In genomic region chr5:175729829-175730277, GRCh38 we compare ENCODE assay signal across 1 cellular context.
TF ChIP-seq lines count a peak whose summit lies in the region.

No MANE protein-coding gene starts in this region.

TF ChIP-seq in HepG2, 621 proteins besides CTCF, POLR2A, EP300 and RAD21 (continued from another document):
- no peak for TF ChIP-seq ZBED4 (CRISPR knock-in tag; IDR thresholded peaks at IDR 0.05; ENCODE audit: borderline replicate concordance)
- peak; percentile 88 for TF ChIP-seq TEAD3 (CRISPR knock-in tag; optimal IDR thresholded peaks at IDR 0.05; ENCODE audit: borderline replicate concordance)
- TF ChIP-seq, protein P1, sequence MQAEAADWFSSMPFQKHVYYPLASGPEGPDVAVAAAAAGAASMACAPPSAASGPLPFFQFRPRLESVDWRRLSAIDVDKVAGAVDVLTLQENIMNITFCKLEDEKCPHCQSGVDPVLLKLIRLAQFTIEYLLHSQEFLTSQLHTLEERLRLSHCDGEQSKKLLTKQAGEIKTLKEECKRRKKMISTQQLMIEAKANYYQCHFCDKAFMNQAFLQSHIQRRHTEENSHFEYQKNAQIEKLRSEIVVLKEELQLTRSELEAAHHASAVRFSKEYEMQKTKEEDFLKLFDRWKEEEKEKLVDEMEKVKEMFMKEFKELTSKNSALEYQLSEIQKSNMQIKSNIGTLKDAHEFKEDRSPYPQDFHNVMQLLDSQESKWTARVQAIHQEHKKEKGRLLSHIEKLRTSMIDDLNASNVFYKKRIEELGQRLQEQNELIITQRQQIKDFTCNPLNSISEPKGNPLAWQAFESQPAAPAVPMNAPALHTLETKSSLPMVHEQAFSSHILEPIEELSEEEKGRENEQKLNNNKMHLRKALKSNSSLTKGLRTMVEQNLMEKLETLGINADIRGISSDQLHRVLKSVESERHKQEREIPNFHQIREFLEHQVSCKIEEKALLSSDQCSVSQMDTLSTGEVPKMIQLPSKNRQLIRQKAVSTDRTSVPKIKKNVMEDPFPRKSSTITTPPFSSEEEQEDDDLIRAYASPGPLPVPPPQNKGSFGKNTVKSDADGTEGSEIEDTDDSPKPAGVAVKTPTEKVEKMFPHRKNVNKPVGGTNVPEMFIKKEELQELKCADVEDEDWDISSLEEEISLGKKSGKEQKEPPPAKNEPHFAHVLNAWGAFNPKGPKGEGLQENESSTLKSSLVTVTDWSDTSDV (CRISPR knock-in tag; IDR thresholded peaks at IDR 0.05), result no peak
- no peak for TF ChIP-seq ZNF7 (CRISPR knock-in tag; IDR thresholded peaks at IDR 0.05)
- TF ChIP-seq REPIN1 (CRISPR knock-in tag; IDR thresholded peaks at IDR 0.05; ENCODE audit: borderline replicate concordance, low read depth), result peak; percentile 59; the same call in 1 of the 2 replicates
- no peak for TF ChIP-seq ZBTB42 (CRISPR knock-in tag; IDR thresholded peaks at IDR 0.05)
- TF ChIP-seq, protein P2, sequence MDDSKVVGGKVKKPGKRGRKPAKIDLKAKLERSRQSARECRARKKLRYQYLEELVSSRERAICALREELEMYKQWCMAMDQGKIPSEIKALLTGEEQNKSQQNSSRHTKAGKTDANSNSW (CRISPR knock-in tag; IDR thresholded peaks at IDR 0.05; ENCODE audit: borderline replicate concordance), result no peak
- 0 out of 2 replicates have a peak, but pooled peaks have one; percentile 20 for TF ChIP-seq MAZ (IDR thresholded peaks at IDR 0.05; ENCODE audit: borderline replicate concordance, low read depth, low read length)
- TF ChIP-seq MAZ (CRISPR knock-in tag; IDR thresholded peaks at IDR 0.05; ENCODE audit: low read depth), result no peak; the same call in 1 of the 2 replicates
- TF ChIP-seq UBTF (CRISPR knock-in tag; IDR thresholded peaks at IDR 0.05), result 0 out of 2 replicates have a peak, but pooled peaks have one; percentile 30
- no peak for TF ChIP-seq NR1H2 (CRISPR knock-in tag; IDR thresholded peaks at IDR 0.05; ENCODE audit: borderline replicate concordance, low read depth)
- TF ChIP-seq SP1 (IDR thresholded peaks at IDR 0.05), result no peak
- TF ChIP-seq SP1 (CRISPR knock-in tag; IDR thresholded peaks at IDR 0.05), result no peak
- TF ChIP-seq, protein P3, sequence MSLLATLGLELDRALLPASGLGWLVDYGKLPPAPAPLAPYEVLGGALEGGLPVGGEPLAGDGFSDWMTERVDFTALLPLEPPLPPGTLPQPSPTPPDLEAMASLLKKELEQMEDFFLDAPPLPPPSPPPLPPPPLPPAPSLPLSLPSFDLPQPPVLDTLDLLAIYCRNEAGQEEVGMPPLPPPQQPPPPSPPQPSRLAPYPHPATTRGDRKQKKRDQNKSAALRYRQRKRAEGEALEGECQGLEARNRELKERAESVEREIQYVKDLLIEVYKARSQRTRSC (CRISPR knock-in tag; IDR thresholded peaks at IDR 0.05; ENCODE audit: low read depth), result no peak
- no peak for TF ChIP-seq ZFP82 (CRISPR knock-in tag; IDR thresholded peaks at IDR 0.05; ENCODE audit: borderline replicate concordance)
- TF ChIP-seq POGZ (CRISPR knock-in tag; IDR thresholded peaks at IDR 0.05), result no peak
- no peak for TF ChIP-seq TBX3 (IDR thresholded peaks at IDR 0.05; ENCODE audit: borderline replicate concordance)
- TF ChIP-seq NR2F1 (CRISPR knock-in tag; IDR thresholded peaks at IDR 0.05), result no peak
- 0 out of 2 replicates have a peak, but pooled peaks have one; percentile 44 for TF ChIP-seq ZNF232 (CRISPR knock-in tag; IDR thresholded peaks at IDR 0.05; ENCODE audit: borderline replicate concordance)
- TF ChIP-seq KLF13 (CRISPR knock-in tag; IDR thresholded peaks at IDR 0.05), result no peak
- TF ChIP-seq YEATS2 (CRISPR knock-in tag; IDR thresholded peaks at IDR 0.05; ENCODE audit: borderline replicate concordance), result peak; percentile 44; the same call in 1 of the 2 replicates
- no peak for TF ChIP-seq REXO4 (CRISPR knock-in tag; IDR thresholded peaks at IDR 0.05; ENCODE audit: borderline replicate concordance)
- no peak for TF ChIP-seq ZNF10 (CRISPR knock-in tag; IDR thresholded peaks at IDR 0.05; ENCODE audit: borderline replicate concordance, low read depth)
- 0 out of 2 replicates have a peak, but pooled peaks have one; percentile 42 for TF ChIP-seq MEIS1 (CRISPR knock-in tag; IDR thresholded peaks at IDR 0.05; ENCODE audit: borderline replicate concordance)
- TF ChIP-seq, protein P4, sequence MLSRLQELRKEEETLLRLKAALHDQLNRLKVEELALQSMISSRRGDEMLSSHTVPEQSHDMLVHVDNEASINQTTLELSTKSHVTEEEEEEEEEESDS (CRISPR knock-in tag; IDR thresholded peaks at IDR 0.05; ENCODE audit: borderline replicate concordance), result 0 out of 2 replicates have a peak, but pooled peaks have one; percentile 26
- peak; percentile 47; the same call in 1 of the 2 replicates for TF ChIP-seq ZNF556 (CRISPR knock-in tag; IDR thresholded peaks at IDR 0.05; ENCODE audit: borderline replicate concordance)
- no peak for TF ChIP-seq ZIK1 (CRISPR knock-in tag; IDR thresholded peaks at IDR 0.05; ENCODE audit: borderline replicate concordance, low read depth)
- TF ChIP-seq FOXJ3 (CRISPR knock-in tag; IDR thresholded peaks at IDR 0.05; ENCODE audit: borderline replicate concordance), result no peak
- peak; percentile 30; the same call in 1 of the 2 replicates for TF ChIP-seq SIN3B (IDR thresholded peaks at IDR 0.05; ENCODE audit: low read length)
- no peak for TF ChIP-seq NBN (conservative IDR thresholded peaks at IDR 0.05)
- TF ChIP-seq TARDBP (CRISPR knock-in tag; IDR thresholded peaks at IDR 0.05), result peak; percentile 51
- no peak for TF ChIP-seq KDM6A (CRISPR knock-in tag; IDR thresholded peaks at IDR 0.05; ENCODE audit: low read depth)
- peak; percentile 100 for TF ChIP-seq STAG1 (CRISPR knock-in tag; IDR thresholded peaks at IDR 0.05)
- no peak for TF ChIP-seq SSRP1 (CRISPR knock-in tag; IDR thresholded peaks at IDR 0.05)
- no peak for TF ChIP-seq JUNB (CRISPR knock-in tag; IDR thresholded peaks at IDR 0.05; ENCODE audit: borderline replicate concordance)
- TF ChIP-seq FOXP4 (CRISPR knock-in tag; IDR thresholded peaks at IDR 0.05), result peak; percentile 50
- 0 out of 2 replicates have a peak, but pooled peaks have one; percentile 30 for TF ChIP-seq SOX5 (CRISPR knock-in tag; IDR thresholded peaks at IDR 0.05; ENCODE audit: borderline replicate concordance)
- TF ChIP-seq HDAC2 (CRISPR knock-in tag; IDR thresholded peaks at IDR 0.05), result no peak
- no peak for TF ChIP-seq DBP (CRISPR knock-in tag; IDR thresholded peaks at IDR 0.05; ENCODE audit: not compliant biosample characterization)
- no peak for TF ChIP-seq ZBTB3 (CRISPR knock-in tag; IDR thresholded peaks at IDR 0.05; ENCODE audit: borderline replicate concordance, low read depth)
- peak; percentile 22 for TF ChIP-seq YY1 (IDR thresholded peaks at IDR 0.05; ENCODE audit: insufficient read depth, insufficient replicate concordance, low read depth, low read length)
- TF ChIP-seq SMC3 (IDR thresholded peaks at IDR 0.05; ENCODE audit: low read length), result peak; percentile 98
